22 cellular contexts compared by ENCODE assay signal in genomic region chr6:48959401-48960060, GRCh38.
"Had no signal": no experiment of that assay in that cellular context is flagged by ENCODE, and none has a peak within 500 bp of the region (broad histone marks: within the 10 kb centered on the region; RNA-seq: fewer than 3 reads in every experiment).

No MANE protein-coding gene starts in this region.

- H3K4me3 ChIP-seq: PC-9, Peyer's patch, SJCRH30 had no signal

- H3K9me3 ChIP-seq: Peyer's patch, SJCRH30 had no signal

- H2AFZ ChIP-seq: PC-9 had no signal

- DNase-seq: Kasumi-1, MV-4-11, NCI-H1048, NCI-H1105, NCI-H1436 treated with DMSO at 0.1 percent for 48 hours, NCI-H187, NCI-H2029, NCI-H2081 treated with DMSO at 0.1 percent for 48 hours, NCI-H2171, NCI-H226, NCI-H446, NCI-H510A, NCI-H524 treated with DMSO at 0.1 percent for 48 hours, NCI-H774, PC-9, Peyer's patch, SHP77 treated with DMSO at 0.1 percent for 48 hours had no signal

- H3K27ac ChIP-seq: HL-60, KMS-11, PC-9, Peyer's patch, SJCRH30 had no signal

- H3K4me2 ChIP-seq: KMS-11, PC-9 had no signal

- H3K36me3 ChIP-seq: Peyer's patch, SJCRH30 had no signal

- ATAC-seq: Right ventricle myocardium inferior had no signal

- H3K27me3 ChIP-seq: Peyer's patch, SJCRH30 had no signal

- FAIRE-seq: HTR-8/SVneo had no signal

- H3K4me1 ChIP-seq: Peyer's patch had no signal

- H3K9ac ChIP-seq: KMS-11 had no signal
